ENCODE assay signal across 17 cellular contexts in the genomic region with DNA sequence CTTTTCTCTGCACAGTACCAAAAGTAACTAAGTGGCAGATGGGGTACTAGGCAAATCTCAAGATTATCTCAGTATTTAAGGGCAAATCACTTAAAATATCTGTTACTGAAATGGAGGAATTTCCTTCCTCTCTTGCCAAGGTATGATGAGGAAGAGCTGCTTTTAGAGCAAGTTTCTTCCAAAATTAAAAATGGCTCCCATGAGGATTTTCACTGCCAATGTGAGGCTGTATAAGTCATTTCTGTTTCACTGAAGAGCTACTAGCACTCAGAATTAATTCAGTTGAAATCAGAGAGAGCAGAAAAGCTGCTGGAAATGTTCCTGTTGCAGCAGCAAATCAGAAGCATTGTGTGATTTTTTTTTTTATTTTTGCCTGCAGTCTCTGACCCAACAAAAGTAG. TPM values are rescaled to one million over a fixed set of nuclear protein-coding genes. Genes with fewer than 3 reads are reported as not detected.
"Had no signal": no experiment of that assay in that cellular context is flagged by ENCODE, and none has a peak within 500 bp of the region (broad histone marks: within the 10 kb centered on the region; RNA-seq: fewer than 3 reads in every experiment).

No MANE protein-coding gene starts in this region.

- H3K4me1 ChIP-seq: gastroesophageal sphincter, left lung, sigmoid colon had no signal

- H3K27me3 ChIP-seq: dorsolateral prefrontal cortex, gastroesophageal sphincter, heart left ventricle, left lung, sigmoid colon had no signal

- H3K9me3 ChIP-seq: gastroesophageal sphincter, heart left ventricle, left lung, sigmoid colon had no signal

- DNase-seq: activated CD4-positive, alpha-beta memory T cell treated with anti-CD3 and anti-CD28 coated beads for 36 hours; activated CD4-positive, alpha-beta T cell treated with anti-CD3 and anti-CD28 coated beads for 4 hours; activated T-cell treated with anti-CD3 and anti-CD28 coated beads for 4 hours; dorsolateral prefrontal cortex; heart left ventricle; kidney; left lung; midbrain; posterior cingulate gyrus; sigmoid colon; stimulated activated naive B cell treated with anti-CD40 and anti-IgM and Interleukin-4, amounts not matched to agents 10 μg/mL and 1 μg/mL and 100 μg/mL, for 72 hours had no signal

- ATAC-seq: gastroesophageal sphincter; heart left ventricle; left lung; stimulated activated naive B cell treated with anti-CD40 and anti-IgM and Interleukin-4, amounts not matched to agents 10 μg/mL and 1 μg/mL and 100 μg/mL, for 72 hours had no signal

- H3K36me3 ChIP-seq: gastroesophageal sphincter, heart left ventricle, left lung, sigmoid colon had no signal

- H3K27ac ChIP-seq: epithelial cell of prostate, gastroesophageal sphincter, heart left ventricle, left lung, sigmoid colon had no signal

- FAIRE-seq: colon, kidney had no signal

- H3K4me3 ChIP-seq: dorsolateral prefrontal cortex, gastroesophageal sphincter, heart left ventricle, left lung, sigmoid colon had no signal

RNA-seq across cellular contexts. Expression of gene GABRB1, which starts 43.5 kb away (rescaled TPM):
- total RNA-seq: activated CD4-positive, alpha-beta memory T cell treated with anti-CD3 and anti-CD28 coated beads for 36 hours; gastroesophageal sphincter; left lung; lung microvascular endothelial cell; T-helper 2 cell treated with Interferon-gamma antibody and Interleukin-4, amounts not matched to agents 100 ng/mL and 5 ng/mL, for 36 hours; ureter had no signal
